10 cellular contexts compared by ENCODE assay signal in genomic region chr16:89095401-89095974, GRCh38. TPM values are rescaled to one million over a fixed set of nuclear protein-coding genes. Genes with fewer than 3 reads are reported as not detected.
DNase-seq lines count a peak whose midpoint lies in the region; ATAC-seq, FAIRE-seq and TF ChIP-seq lines count a peak whose summit lies in the region.
"Had no signal": no experiment of that assay in that cellular context is flagged by ENCODE, and none has a peak within 500 bp of the region (broad histone marks: within the 10 kb centered on the region; RNA-seq: fewer than 3 reads in every experiment).

No MANE protein-coding gene starts in this region.

- peaks cover 32% of the 10 kb centered on the region for H3K36me3 ChIP-seq in BLaER1

- H3K27me3 ChIP-seq in BLaER1, result no peaks in the 10 kb centered on the region

- peaks cover 93% of the 10 kb centered on the region for H3K4me1 ChIP-seq in BLaER1

- H3K9me3 ChIP-seq in BLaER1, result no peaks in the 10 kb centered on the region

- TF ChIP-seq CTCF in RWPE1 (conservative IDR thresholded peaks at IDR 0.05; ENCODE audit: low read depth), result no peak

- H3K4me2 ChIP-seq in BLaER1, result peak overlapping the region; percentile 99

- DNase-seq in GM12891 (ENCODE audit: insufficient read length, low spot score), result no peak
- no peak for DNase-seq in RWPE1 (ENCODE audit: low spot score)
- peak; percentile 73 for DNase-seq in germinal center (ENCODE audit: low spot score)
- no peak for DNase-seq in erythroblast (lab: John Stamatoyannopoulos, UW)
- no peak for DNase-seq in caudate nucleus (lab: John Stamatoyannopoulos, UW)
- DNase-seq: NCI-H510A treated with DMSO at 0.1 percent for 48 hours had no signal

- ATAC-seq in HG02973 (IDR thresholded peaks at IDR 0.05; ENCODE audit: unreplicated experiment) (no peak), HG03025 (IDR thresholded peaks at IDR 0.05; ENCODE audit: low FRiP score, unreplicated experiment) (no peak)

- H3K4me3 ChIP-seq in BLaER1, result no peak overlapping the region

- H4K20me1 ChIP-seq in BLaER1, result peaks cover 48% of the 10 kb centered on the region

- no peak for FAIRE-seq in GM12891 (lab: Jason Lieb, UNC)
- FAIRE-seq: endothelial cell of umbilical vein had no signal

- no peak overlapping the region for H3K9ac ChIP-seq in BLaER1

- CTCF ChIA-PET in RWPE1 (lab: Yijun Ruan, JAX), result no interaction called here

- POLR2A ChIA-PET in RWPE1 (lab: Yijun Ruan, JAX; ENCODE audit: low non-redundant PET), result no interaction called here

- H3K27ac ChIP-seq in BLaER1, result peak overlapping the region; percentile 77; the same call in 1 of the 2 replicates
- 0 out of 2 replicates have a peak overlapping the region, but pooled peaks have one; percentile 12 for H3K27ac ChIP-seq in RWPE1
- H3K27ac ChIP-seq in caudate nucleus (ENCODE audit: low read depth, low read length), result no peak overlapping the region

- TF ChIP-seq POLR2A in GM12891 (IDR thresholded peaks at IDR 0.05; ENCODE audit: low read depth, low read length) (no peak), erythroblast (IDR thresholded peaks at IDR 0.05; ENCODE audit: low read length) (no peak)

TF ChIP-seq in GM12891, 5 proteins besides CTCF, POLR2A, EP300 and RAD21:
- no peak for TF ChIP-seq PAX5 (IDR thresholded peaks at IDR 0.05; ENCODE audit: insufficient read depth, low read length, severe bottlenecking)
- peak; percentile 29; the same call in 1 of the 2 replicates for TF ChIP-seq SPI1 (IDR thresholded peaks at IDR 0.05; ENCODE audit: low read depth, low read length)
- TF ChIP-seq POLR2AphosphoS5 (IDR thresholded peaks at IDR 0.05; ENCODE audit: low read depth, low read length), result no peak

RNA-seq across cellular contexts. Expression of gene ACSF3, which starts 1.8 kb away (rescaled TPM):
- polyA plus RNA-seq in GM12891 (2012; ENCODE audit: low read depth, missing spikeins), result 24.9 TPM
